Comparison of ENCODE assay signal across 17 cellular contexts in the genomic region with DNA sequence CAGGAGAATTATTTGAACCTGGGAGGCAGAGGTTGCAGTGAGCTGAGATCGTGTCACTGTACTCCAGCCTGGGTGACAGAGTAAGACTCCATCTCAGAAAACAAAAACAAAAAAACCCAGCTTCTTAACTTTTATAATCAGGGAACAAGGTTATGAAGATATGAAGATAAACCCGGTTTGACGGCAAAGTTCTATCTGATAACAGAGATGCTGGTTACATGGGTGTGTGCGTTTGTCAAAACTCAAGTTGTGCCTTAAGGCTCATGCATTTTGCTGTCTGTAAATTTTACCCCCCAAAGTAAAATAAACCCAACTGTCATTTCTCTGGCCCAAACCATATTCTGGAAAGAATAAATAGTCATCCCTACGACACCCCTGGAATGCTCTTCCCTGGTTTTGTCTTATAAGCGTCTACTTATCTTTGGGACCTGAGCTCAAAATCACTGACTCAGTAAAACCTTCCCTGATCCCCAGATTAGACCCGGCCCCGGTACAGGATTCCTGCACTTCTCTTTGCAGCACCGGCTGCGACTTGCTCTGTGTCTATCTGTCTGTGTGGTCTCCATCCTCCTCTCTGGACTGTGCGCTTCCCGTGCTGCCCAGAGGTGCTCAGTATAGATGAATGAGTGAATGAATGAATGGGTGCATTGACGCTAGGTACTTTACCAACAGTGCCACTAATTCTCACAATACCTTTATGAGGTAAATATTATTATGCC.
"Had no signal": no experiment of that assay in that cellular context is flagged by ENCODE, and none has a peak within 500 bp of the region (broad histone marks: within the 10 kb centered on the region; RNA-seq: fewer than 3 reads in every experiment).

No MANE protein-coding gene starts in this region.

- H3K4me3 ChIP-seq: breast epithelium had no signal

- H3K4me1 ChIP-seq: breast epithelium had no signal

- H3K27me3 ChIP-seq: breast epithelium had no signal

- H3K27ac ChIP-seq: breast epithelium had no signal

- DNase-seq: activated CD4-positive, alpha-beta T cell treated with anti-CD3 and anti-CD28 coated beads, Interleukin-2, amount 10 ng/mL, durations not matched to agents 7 days and 5 days; activated CD4-positive, CD25-positive, alpha-beta regulatory T cell; activated naive CD4-positive, alpha-beta T cell; activated T-cell treated with anti-CD3 and anti-CD28 coated beads for 4 hours; activated T-cell treated with anti-CD3 and anti-CD28 coated beads, Interleukin-2, amount 50 U/mL, for 72 hours; Karpas-422; MM.1S; NCI-H1105; NCI-H1436; NCI-H1694 treated with DMSO at 0.1 percent for 48 hours; NCI-H2029 treated with DMSO at 0.1 percent for 48 hours; NCI-H510A treated with DMSO at 0.1 percent for 48 hours; NCI-H69; NK-92 treated with Interleukin-12 subunit alpha and Interleukin-12 subunit beta, amount 100 ng/mL, for 24 hours; PC-3; SHP77 had no signal

- H3K36me3 ChIP-seq: breast epithelium had no signal

- H3K9me3 ChIP-seq: breast epithelium had no signal
